In the genomic region with DNA sequence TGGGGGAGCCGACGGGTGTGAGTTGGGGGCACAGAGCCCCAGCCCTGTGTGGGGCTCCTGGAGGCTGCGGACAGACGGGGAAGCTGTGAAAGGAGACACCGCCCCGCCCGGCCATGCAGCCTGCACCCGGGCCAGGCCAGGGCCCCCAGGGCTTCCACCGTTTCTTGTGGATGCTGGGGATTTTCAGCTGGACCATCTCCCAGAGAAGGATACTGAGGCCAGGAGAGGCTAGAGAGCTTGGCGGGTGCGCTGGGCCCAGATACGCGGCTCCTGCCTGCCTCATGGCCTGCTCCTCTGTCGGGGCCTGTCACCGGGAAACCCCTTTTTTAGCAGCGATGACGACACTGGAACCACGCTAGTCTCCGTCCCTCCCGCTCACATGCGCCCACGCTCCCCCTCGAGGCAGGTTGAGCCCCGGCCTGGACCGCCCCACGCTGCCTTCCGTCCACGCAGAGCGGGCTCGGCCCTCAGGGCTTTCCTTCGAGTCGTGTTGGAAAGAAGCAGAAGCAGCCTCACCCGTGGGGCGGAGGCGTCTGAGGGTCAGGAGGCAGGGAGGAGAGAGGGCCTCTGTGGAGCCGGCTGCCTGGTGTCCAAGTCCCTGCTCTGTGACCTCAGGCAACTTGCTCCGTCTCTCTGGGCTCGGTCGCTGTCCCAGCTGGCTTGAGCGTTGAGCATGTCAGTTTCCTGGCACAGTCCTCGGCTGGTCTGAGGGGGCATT, we compare ENCODE assay signal across 13 cellular contexts. TPM values are rescaled to one million over a fixed set of nuclear protein-coding genes. Genes with fewer than 3 reads are reported as not detected.
DNase-seq lines count a peak whose midpoint lies in the region; ATAC-seq and TF ChIP-seq lines count a peak whose summit lies in the region.
"Had no signal": no experiment of that assay in that cellular context is flagged by ENCODE, and none has a peak within 500 bp of the region (broad histone marks: within the 10 kb centered on the region; RNA-seq: fewer than 3 reads in every experiment).

No MANE protein-coding gene starts in this region.

- ATAC-seq in sciatic nerve, result peak; percentile 7

- DNase-seq in activated naive CD4-positive, alpha-beta T cell treated with anti-CD3 and anti-CD28 coated beads, Interleukin-2, amount 10 ng/mL, durations not matched to agents 7 days and 5 days, result no peak
- DNase-seq in epithelial cell of esophagus (ENCODE audit: low read depth) (peak; percentile 40), sciatic nerve (ENCODE audit: low spot score) (peak; percentile 62), globus pallidus (ENCODE audit: low spot score) (no peak)
- no peak for DNase-seq in stimulated activated CD8-positive, alpha-beta memory T cell treated with anti-CD3 and anti-CD28 coated beads, Interleukin-4, amount 100 ng/mL, for 48 hours
- DNase-seq: activated CD4-positive, CD25-positive, alpha-beta regulatory T cell; activated T-cell treated with anti-CD3 and anti-CD28 coated beads for 4 hours; IMR-90; NCI-H1105 treated with DMSO at 0.1 percent for 48 hours had no signal

- H3K4me1 Mint-ChIP-seq in activated naive CD4-positive, alpha-beta T cell treated with anti-CD3 and anti-CD28 coated beads, Interleukin-2, amount 50 U/mL, for 24 hours, result no peaks in the 10 kb centered on the region
- peaks cover 2% of the 10 kb centered on the region for H3K4me1 Mint-ChIP-seq in activated naive CD4-positive, alpha-beta T cell treated with anti-CD3 and anti-CD28 coated beads, Interleukin-2, amount 10 ng/mL, durations not matched to agents 7 days and 5 days

- no peak for TF ChIP-seq CTCF in epithelial cell of esophagus (IDR thresholded peaks at IDR 0.05; ENCODE audit: insufficient read depth, low read depth, low read length, missing control alignments)

- no peaks in the 10 kb centered on the region for H3K9me3 Mint-ChIP-seq in activated naive CD4-positive, alpha-beta T cell treated with anti-CD3 and anti-CD28 coated beads, Interleukin-2, amount 50 U/mL, for 24 hours
- H3K9me3 Mint-ChIP-seq in activated naive CD4-positive, alpha-beta T cell treated with anti-CD3 and anti-CD28 coated beads, Interleukin-2, amount 10 ng/mL, durations not matched to agents 7 days and 5 days, result no peaks in the 10 kb centered on the region

- no peaks in the 10 kb centered on the region for H3K36me3 Mint-ChIP-seq in activated naive CD4-positive, alpha-beta T cell treated with anti-CD3 and anti-CD28 coated beads, Interleukin-2, amount 50 U/mL, for 24 hours
- peaks cover 11% of the 10 kb centered on the region for H3K36me3 Mint-ChIP-seq in activated naive CD4-positive, alpha-beta T cell treated with anti-CD3 and anti-CD28 coated beads, Interleukin-2, amount 10 ng/mL, durations not matched to agents 7 days and 5 days

- intact Hi-C loops in sciatic nerve (cut with DNase I), result no loop called here

- peak overlapping the region; percentile 12 for H3K27ac Mint-ChIP-seq in activated naive CD4-positive, alpha-beta T cell treated with anti-CD3 and anti-CD28 coated beads, Interleukin-2, amount 50 U/mL, for 24 hours
- H3K27ac Mint-ChIP-seq in activated naive CD4-positive, alpha-beta T cell treated with anti-CD3 and anti-CD28 coated beads, Interleukin-2, amount 10 ng/mL, durations not matched to agents 7 days and 5 days, result no peak overlapping the region

- H3K4me3 Mint-ChIP-seq in activated naive CD4-positive, alpha-beta T cell treated with anti-CD3 and anti-CD28 coated beads, Interleukin-2, amount 50 U/mL, for 24 hours, result no peak overlapping the region
- no peak overlapping the region for H3K4me3 Mint-ChIP-seq in activated naive CD4-positive, alpha-beta T cell treated with anti-CD3 and anti-CD28 coated beads, Interleukin-2, amount 10 ng/mL, durations not matched to agents 7 days and 5 days

- no peak overlapping the region for H3K4me3 ChIP-seq in epithelial cell of esophagus (ENCODE audit: low read length)
- H3K4me3 ChIP-seq: lung, smooth muscle cell had no signal

- CTCF ChIA-PET in activated naive CD4-positive, alpha-beta T cell treated with anti-CD3 and anti-CD28 coated beads, Interleukin-2, amount 10 ng/mL, durations not matched to agents 7 days and 5 days (lab: Charles Lee), result no interaction called here

- H3K27me3 Mint-ChIP-seq in activated naive CD4-positive, alpha-beta T cell treated with anti-CD3 and anti-CD28 coated beads, Interleukin-2, amount 50 U/mL, for 24 hours, result no peaks in the 10 kb centered on the region
- no peaks in the 10 kb centered on the region for H3K27me3 Mint-ChIP-seq in activated naive CD4-positive, alpha-beta T cell treated with anti-CD3 and anti-CD28 coated beads, Interleukin-2, amount 10 ng/mL, durations not matched to agents 7 days and 5 days

RNA-seq across cellular contexts. Expression of gene TMEM184A, which starts 11.7 kb away (rescaled TPM):
- total RNA-seq in sciatic nerve, result 0.27 TPM
- total RNA-seq: temporal lobe had no signal

RNA-seq across cellular contexts. Expression of gene MAFK, which starts 13.8 kb away (rescaled TPM):
- total RNA-seq in sciatic nerve, result 57.2 TPM

RNA-seq across cellular contexts. Expression of gene PSMG3, which starts 25.5 kb away (rescaled TPM):
- total RNA-seq in sciatic nerve, result 17.5 TPM

RNA-seq across cellular contexts. Expression of gene INTS1, which starts 40.1 kb away (rescaled TPM):
- 78.4 TPM for total RNA-seq in sciatic nerve

Comparison
In these comparisons a context has a peak if more than half of its experiments do, and no peak if none do; other contexts are left out.
1. DNase-seq: peak in epithelial cell of esophagus (single experiment) and sciatic nerve (single experiment); none in activated naive CD4-positive, alpha-beta T cell treated with anti-CD3 and anti-CD28 coated beads, Interleukin-2, amount 10 ng/mL, durations not matched to agents 7 days and 5 days (single experiment), stimulated activated CD8-positive, alpha-beta memory T cell treated with anti-CD3 and anti-CD28 coated beads, Interleukin-4, amount 100 ng/mL, for 48 hours (single experiment) and globus pallidus (single experiment).